8 cellular contexts compared by ENCODE assay signal in the genomic region with DNA sequence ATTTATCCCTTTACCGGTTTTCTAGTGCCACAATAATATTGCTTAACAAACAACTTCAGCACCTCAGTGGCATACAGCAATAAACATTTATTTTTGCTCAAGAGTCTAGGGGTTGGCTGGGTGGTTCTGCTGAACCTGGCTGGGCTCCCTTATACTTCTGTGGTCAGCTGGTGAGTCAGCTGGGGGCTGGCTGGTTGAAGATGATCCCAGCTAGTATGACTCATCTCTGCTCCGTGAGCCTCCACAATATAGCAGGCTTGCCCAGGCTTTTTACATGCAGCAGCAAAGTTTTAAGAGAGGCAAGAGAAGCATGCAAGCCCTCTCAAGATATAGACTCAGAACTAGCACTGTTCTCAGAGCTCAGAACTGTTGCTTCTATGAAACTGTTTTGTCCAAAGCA.
DNase-seq lines count a peak whose midpoint lies in the region; ATAC-seq, FAIRE-seq and TF ChIP-seq lines count a peak whose summit lies in the region.

No MANE protein-coding gene starts in this region.

- H3K9me3 ChIP-seq in BE2C (no peaks in the 10 kb centered on the region; the same call in 1 of the 2 replicates), pancreas (no peaks in the 10 kb centered on the region)

- H3K4me3 ChIP-seq in BE2C (ENCODE audit: low read depth, low read length) (no peak overlapping the region), pancreas (no peak overlapping the region)

- DNase-seq in BE2C, result peak; percentile 68
- peak; percentile 7 for DNase-seq in GM19238 (ENCODE audit: insufficient read length, low spot score)
- DNase-seq in SK-MEL-5 (ENCODE audit: low read depth, low spot score), result peak; percentile 73
- DNase-seq in fibroblast of gingiva (ENCODE audit: low read depth), result peak; percentile 95
- DNase-seq in pancreas, result peak in 3 of 6 donors; percentile 6 to 43 (median 16)
- DNase-seq in NCI-H510A (lab: John Stamatoyannopoulos, UW), result no peak
- no peak for DNase-seq in SK-N-DZ (ENCODE audit: low spot score)

- intact Hi-C loops in pancreas (cut with DNase I), result no loop called here

- ATAC-seq in HG03103 (IDR thresholded peaks at IDR 0.05; ENCODE audit: low read depth, unreplicated experiment) (peak; percentile 98), pancreas (peak in 3 of 4 donors; percentile 75 to 92 (median 85))

- H3K27me3 ChIP-seq in BE2C (no peaks in the 10 kb centered on the region), pancreas (no peaks in the 10 kb centered on the region)

- H3K36me3 ChIP-seq in BE2C, result no peaks in the 10 kb centered on the region
- no peaks in the 10 kb centered on the region for H3K36me3 ChIP-seq in pancreas

- in situ Hi-C loops in SK-MEL-5 (cut with HindIII; ENCODE audit: low pct_unique_long_range_greater_than_20kb, low sequenced_read_pairs), result no loop called here

- WGBS in pancreas, 2 donors, result 37 to 51% methylated on average over 2 of the region's 2 CpGs

- FAIRE-seq in pancreas (lab: Jason Lieb, UNC), result no peak

- H3K27ac ChIP-seq in pancreas, result no peak overlapping the region

- H3K4me1 ChIP-seq in BE2C (peaks cover 3% of the 10 kb centered on the region; the same call in 1 of the 2 replicates), pancreas (peaks cover 0 to 4% (median 0%) of the 10 kb centered on the region in 3 donors)

- TF ChIP-seq CTCF in BE2C (IDR thresholded peaks at IDR 0.05; ENCODE audit: low read depth, low read length), result no peak
- no peak for TF ChIP-seq CTCF in pancreas (IDR thresholded peaks at IDR 0.05)

Comparison
In these comparisons a context has a peak if more than half of its experiments do, and no peak if none do; other contexts are left out.
1. DNase-seq: peak in BE2C (single experiment), GM19238 (single experiment), SK-MEL-5 (single experiment) and fibroblast of gingiva (single experiment); none in NCI-H510A (single experiment) and SK-N-DZ (single experiment).